In genomic region chr9:97087668-97088215, GRCh38 we compare ENCODE assay signal across 2 cellular contexts. TPM values are rescaled to one million over a fixed set of nuclear protein-coding genes. Genes with fewer than 3 reads are reported as not detected.
"Had no signal": no experiment of that assay in that cellular context is flagged by ENCODE, and none has a peak within 500 bp of the region (broad histone marks: within the 10 kb centered on the region; RNA-seq: fewer than 3 reads in every experiment).

No MANE protein-coding gene starts in this region.

RNA-seq across cellular contexts. Expression of gene CTSV, which starts 48.8 kb away (rescaled TPM):
- total RNA-seq: sigmoid colon, ureter had no signal
